In the genomic region with DNA sequence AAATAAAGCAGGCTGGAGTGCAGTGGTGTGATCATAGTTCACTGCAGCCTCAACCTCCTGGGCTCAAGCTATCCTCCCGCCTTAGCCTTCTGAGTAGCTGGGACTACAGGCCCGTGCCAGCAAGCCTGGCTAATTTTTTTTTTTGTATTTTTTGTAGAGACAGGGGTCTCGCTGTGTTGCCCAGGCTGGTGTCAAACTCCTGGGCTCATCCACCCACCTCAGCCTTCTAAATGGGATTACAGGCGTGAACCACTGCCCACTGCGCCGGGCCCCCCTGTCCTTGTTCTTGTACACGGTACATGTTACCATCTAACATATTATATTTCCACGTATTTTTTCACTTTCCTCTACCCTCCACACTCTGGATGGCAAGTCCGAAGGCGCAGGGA, we compare ENCODE assay signal across 17 cellular contexts. TPM values are rescaled to one million over a fixed set of nuclear protein-coding genes. Genes with fewer than 3 reads are reported as not detected.
DNase-seq lines count a peak whose midpoint lies in the region; ATAC-seq and TF ChIP-seq lines count a peak whose summit lies in the region.
"Had no signal": no experiment of that assay in that cellular context is flagged by ENCODE, and none has a peak within 500 bp of the region (broad histone marks: within the 10 kb centered on the region; RNA-seq: fewer than 3 reads in every experiment).

No MANE protein-coding gene starts in this region.

- peak overlapping the region; percentile 22 for H4K91ac ChIP-seq in trophoblast cell (ENCODE audit: low read depth, low read length)

- H4K12ac ChIP-seq in trophoblast cell (ENCODE audit: low read depth, low read length) = no peak overlapping the region

- H3K9ac ChIP-seq in iPS-20b (ENCODE audit: low read depth, low read length) (peak overlapping the region; percentile 58; the same call in 1 of the 2 replicates), trophoblast cell (ENCODE audit: low read length) (no peak overlapping the region)

- H2BK5ac ChIP-seq in trophoblast cell (ENCODE audit: low read depth, low read length, poor library complexity) = no peak overlapping the region

- H3K4me3 ChIP-seq in H7 (ENCODE audit: insufficient read depth, low read depth, low read length) = peak overlapping the region; percentile 41; the same call in 1 of the 2 replicates
- peak overlapping the region; percentile 65 for H3K4me3 ChIP-seq in iPS-20b (ENCODE audit: low read length)
- no peak overlapping the region for H3K4me3 ChIP-seq in trophoblast cell (ENCODE audit: low read depth, low read length)
- H3K4me3 ChIP-seq in CD8-positive, alpha-beta T cell (ENCODE audit: low read depth, low read length) = no peak overlapping the region

- H3K9me3 Mint-ChIP-seq in brain = no peaks in the 10 kb centered on the region
- no peaks in the 10 kb centered on the region for H3K9me3 Mint-ChIP-seq in CD8-positive, alpha-beta T cell

- peak overlapping the region; percentile 59 for H3K4me2 ChIP-seq in trophoblast cell (ENCODE audit: low read length)

- intact Hi-C loops in CD8-positive, alpha-beta T cell (cut with DNase I, micrococcal nuclease) = no loop called here

- no peak for ATAC-seq in CD8-positive, alpha-beta T cell

- DNase-seq in H7 = no peak
- DNase-seq in trophoblast cell = no peak
- no peak for DNase-seq in NCI-H526 (lab: John Stamatoyannopoulos, UW)
- no peak for DNase-seq in CD8-positive, alpha-beta T cell
- no peak for DNase-seq in NCI-H187 treated with DMSO at 0.1 percent for 48 hours (lab: John Stamatoyannopoulos, UW)
- DNase-seq in SK-N-DZ (ENCODE audit: low spot score) = no peak
- DNase-seq: activated CD4-positive, alpha-beta T cell treated with anti-CD3 and anti-CD28 coated beads for 1 hour; activated effector memory CD4-positive, alpha-beta T cell treated with anti-CD3 and anti-CD28 coated beads, Interleukin-2, amount 50 U/mL, for 16 hours; AML-193; GF-D8; MV-4-11; NCI-H2081; nucleus accumbens; OCI-M1; stimulated activated CD4-positive, alpha-beta T cell treated with anti-CD3 and anti-CD28 coated beads, Interleukin-4, amount 100 ng/mL, for 24 hours had no signal

- H3K79me2 ChIP-seq in trophoblast cell (ENCODE audit: control insufficient read depth, insufficient read depth, low read length, poor library complexity) = peaks cover 12% of the 10 kb centered on the region

- H3K27ac ChIP-seq in iPS-20b (ENCODE audit: low read length) (no peak overlapping the region), trophoblast cell (ENCODE audit: low read depth, low read length) (no peak overlapping the region)
- H3K27ac ChIP-seq in CD8-positive, alpha-beta T cell (ENCODE audit: low read depth, low read length) = no peak overlapping the region

- POLR2A ChIA-PET in CD8-positive, alpha-beta T cell (lab: Charles Lee) = no interaction called here

- H3K23ac ChIP-seq in trophoblast cell (ENCODE audit: low read length) = no peak overlapping the region

- CTCF ChIA-PET in CD8-positive, alpha-beta T cell (lab: Charles Lee) = no interaction called here

- H2AFZ ChIP-seq in trophoblast cell (ENCODE audit: insufficient read depth, low read length, poor library complexity) = no peak overlapping the region

- H4K8ac ChIP-seq in trophoblast cell (ENCODE audit: low read depth, low read length) = no peak overlapping the region

- H3K4me1 Mint-ChIP-seq in brain = peaks cover 35% of the 10 kb centered on the region
- peaks cover 15% of the 10 kb centered on the region for H3K4me1 Mint-ChIP-seq in CD8-positive, alpha-beta T cell (ENCODE audit: low read depth)

- H3K4me3 Mint-ChIP-seq in brain = peak overlapping the region; percentile 66 to 78 (median 73)
- H3K4me3 Mint-ChIP-seq in CD8-positive, alpha-beta T cell = no peak overlapping the region

- H2BK12ac ChIP-seq in trophoblast cell (ENCODE audit: low read length) = peak overlapping the region; percentile 15

- no peak overlapping the region for H3K14ac ChIP-seq in trophoblast cell (ENCODE audit: low read length)

- WGBS in trophoblast cell (ENCODE audit: extremely low coverage, insufficient coverage, insufficient read length) = no CpG with 5 or more reads among the region's 10 CpGs

- H3K36me3 ChIP-seq in H7 (replicated peaks; ENCODE audit: control insufficient read depth, insufficient read depth, low read length) = no peaks in the 10 kb centered on the region
- no peaks in the 10 kb centered on the region for H3K36me3 ChIP-seq in iPS-20b (ENCODE audit: insufficient read depth, low read depth, low read length)
- no peaks in the 10 kb centered on the region for H3K36me3 ChIP-seq in trophoblast cell (ENCODE audit: control insufficient read depth in 1 of 2, insufficient read depth in 2 of 2, low read length in 2 of 2)
- H3K36me3 ChIP-seq in CD8-positive, alpha-beta T cell (ENCODE audit: insufficient read depth, low read length) = no peaks in the 10 kb centered on the region

- H3K27me3 Mint-ChIP-seq in brain = peaks cover 64% of the 10 kb centered on the region
- peaks cover 33% of the 10 kb centered on the region for H3K27me3 Mint-ChIP-seq in CD8-positive, alpha-beta T cell (ENCODE audit: low read depth)

- H3K27me3 ChIP-seq in H7 (ENCODE audit: control insufficient read depth, insufficient read depth, low read length) = peaks cover 2% of the 10 kb centered on the region; the same call in 1 of the 2 replicates
- peaks cover 46% of the 10 kb centered on the region for H3K27me3 ChIP-seq in iPS-20b (ENCODE audit: insufficient read depth, low read length)
- H3K27me3 ChIP-seq in trophoblast cell (ENCODE audit: insufficient read depth, low read length) = no peaks in the 10 kb centered on the region
- H3K27me3 ChIP-seq in CD8-positive, alpha-beta T cell (ENCODE audit: insufficient read depth, low read length) = peaks cover 19% of the 10 kb centered on the region

- no peak for TF ChIP-seq CTCF in brain (conservative IDR thresholded peaks at IDR 0.05)
- no peak for TF ChIP-seq CTCF in CD8-positive, alpha-beta T cell (IDR thresholded peaks at IDR 0.05)

- H3K4me1 ChIP-seq in iPS-20b (ENCODE audit: insufficient read depth, low read length) = peaks cover 20% of the 10 kb centered on the region
- peaks cover 15 to 33% of the 10 kb centered on the region in 2 experiments for H3K4me1 ChIP-seq in trophoblast cell (ENCODE audit: control insufficient read depth in 1 of 2, insufficient read depth in 2 of 2, low read length in 2 of 2)
- H3K4me1 ChIP-seq in CD8-positive, alpha-beta T cell (ENCODE audit: insufficient read depth, low read length) = peaks cover 16% of the 10 kb centered on the region

- no peak overlapping the region for H2AK5ac ChIP-seq in trophoblast cell (ENCODE audit: low read length)

- H2BK120ac ChIP-seq in trophoblast cell (ENCODE audit: insufficient read depth, low read length, poor library complexity) = no peak overlapping the region

- H3K27ac Mint-ChIP-seq in brain = no peak overlapping the region
- H3K27ac Mint-ChIP-seq in CD8-positive, alpha-beta T cell = no peak overlapping the region

- H3K4ac ChIP-seq in trophoblast cell (ENCODE audit: low read depth, low read length) = no peak overlapping the region

- no peak overlapping the region for H3K18ac ChIP-seq in trophoblast cell (ENCODE audit: low read length)

- H3K9me3 ChIP-seq in iPS-20b (ENCODE audit: insufficient read depth, low read depth, low read length) (no peaks in the 10 kb centered on the region), trophoblast cell (ENCODE audit: insufficient read depth, low read depth, low read length) (no peaks in the 10 kb centered on the region)
- H3K9me3 ChIP-seq in CD8-positive, alpha-beta T cell (ENCODE audit: low read length) = no peaks in the 10 kb centered on the region

- H3K79me1 ChIP-seq in trophoblast cell (ENCODE audit: low read length) = peaks cover 34% of the 10 kb centered on the region

- H3K36me3 Mint-ChIP-seq in brain = no peaks in the 10 kb centered on the region
- no peaks in the 10 kb centered on the region for H3K36me3 Mint-ChIP-seq in CD8-positive, alpha-beta T cell

RNA-seq across cellular contexts. Expression of a gene that starts 3.1 kb away (rescaled TPM):
- 90.2 and 115 TPM in 2 replicates for total RNA-seq in H7 (2014; rRNA removed; shearing (Covaris generic))
- polyA plus RNA-seq in brain (ENCODE audit: insufficient read depth, low read depth, low replicate concordance) = 16.0 TPM
- polyA plus RNA-seq in trophoblast cell (2013) = 306 and 323 TPM in 2 replicates
- total RNA-seq in CD8-positive, alpha-beta T cell = under 1 TPM; 0.22 to 0.36 TPM
- polyA plus RNA-seq in SK-N-DZ (2014; cell fraction: cytosol; rRNA removed) = 0.13 and 0.31 TPM in 2 replicates
- 0.06 and 0.20 TPM in 2 replicates for polyA plus RNA-seq in SK-N-DZ (2014; cell fraction: nucleus; rRNA removed)

Comparison
In these comparisons a context has a peak if more than half of its experiments do, and no peak if none do; other contexts are left out.
1. H3K4me3 ChIP-seq: peak in H7 (single experiment) and iPS-20b (single experiment); none in trophoblast cell (single experiment) and CD8-positive, alpha-beta T cell (single experiment).
2. RNA of a gene that starts 3.1 kb away (total RNA-seq): 90.2 to 115 TPM in H7; 0.22 to 0.36 TPM in CD8-positive, alpha-beta T cell; every median in the first group is over 10 times any median in the second.